In the genomic region with DNA sequence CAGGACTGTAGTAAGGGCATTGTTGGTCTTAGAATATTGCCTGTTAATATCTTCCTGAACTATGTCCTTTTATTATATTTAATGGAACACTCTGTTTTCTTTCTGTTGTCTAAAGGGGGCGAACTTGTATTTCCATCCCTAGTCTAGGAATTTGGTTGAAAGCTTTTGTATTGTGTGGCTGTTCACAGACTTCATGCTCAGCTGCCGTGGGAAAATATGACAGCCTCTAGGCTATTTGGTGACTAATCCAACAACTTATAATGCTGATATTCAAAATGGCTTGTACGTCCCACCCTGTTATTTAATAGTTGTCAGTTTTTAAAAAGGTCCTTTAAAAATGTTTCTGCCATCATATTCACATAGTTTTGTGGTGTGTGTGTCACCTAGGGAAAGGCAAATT, we compare ENCODE assay signal across 11 cellular contexts.
A peak's percentile ranks its signal among the peaks of the same experiment; 100 is the strongest.
DNase-seq lines count a peak whose midpoint lies in the region; ATAC-seq and TF ChIP-seq lines count a peak whose summit lies in the region.
"Had no signal": no experiment of that assay in that cellular context is flagged by ENCODE, and none has a peak within 500 bp of the region (broad histone marks: within the 10 kb centered on the region; RNA-seq: fewer than 3 reads in every experiment).

No MANE protein-coding gene starts in this region.

- DNase-seq in GM04504 (ENCODE audit: low read depth), result peak; percentile 76
- peak; percentile 90 for DNase-seq in SK-MEL-5 (ENCODE audit: low read depth, low spot score)
- peak; percentile 67 to 86 for DNase-seq in foreskin keratinocyte
- peak; percentile 35 for DNase-seq in retinal pigment epithelial cell (ENCODE audit: low read depth)
- DNase-seq in NCI-H146 treated with DMSO at 0.1 percent for 48 hours (lab: John Stamatoyannopoulos, UW; ENCODE audit: unreplicated experiment), result no peak
- DNase-seq in activated T-cell treated with anti-CD3 and anti-CD28 coated beads, Interleukin-2, amount 50 U/mL, for 48 hours, result no peak
- no peak for DNase-seq in GM10266 (ENCODE audit: extremely low spot score)
- DNase-seq in DMS53 treated with DMSO at 0.1 percent for 48 hours (lab: John Stamatoyannopoulos, UW; ENCODE audit: unreplicated experiment), result no peak
- DNase-seq: activated gamma-delta T cell treated with Interleukin-2 at 50 U/mL for 16 hours; NK-92 treated with Interleukin-12 subunit alpha and Interleukin-12 subunit beta, amount 100 ng/mL, for 24 hours; stimulated activated naive CD4-positive, alpha-beta T cell had no signal

- H3K27me3 ChIP-seq in foreskin keratinocyte, result no peaks in the 10 kb centered on the region

- H3K4me3 ChIP-seq in retinal pigment epithelial cell (ENCODE audit: low read length), result no peak overlapping the region

- ATAC-seq in foreskin keratinocyte, result peak; percentile 66

- TF ChIP-seq CTCF in foreskin keratinocyte (conservative IDR thresholded peaks at IDR 0.05) (peak; percentile 83), retinal pigment epithelial cell (conservative IDR thresholded peaks at IDR 0.05; ENCODE audit: low read depth, low read length) (peak; percentile 45), GM10266 (IDR thresholded peaks at IDR 0.05; ENCODE audit: control insufficient read depth, insufficient read depth, low read depth, missing control alignments) (no peak)

- H3K4me1 ChIP-seq in foreskin keratinocyte, result peaks cover 23% of the 10 kb centered on the region

- in situ Hi-C loops in SK-MEL-5 (cut with HindIII; ENCODE audit: low pct_unique_long_range_greater_than_20kb, low sequenced_read_pairs), result no loop called here

- peak overlapping the region; percentile 49 for H3K27ac ChIP-seq in foreskin keratinocyte

Comparison
In these comparisons a context has a peak if more than half of its experiments do, and no peak if none do; other contexts are left out.
1. DNase-seq: peak in GM04504 (single experiment), SK-MEL-5 (single experiment), foreskin keratinocyte (2 of 2) and retinal pigment epithelial cell (single experiment); none in NCI-H146 treated with DMSO at 0.1 percent for 48 hours (single experiment), activated T-cell treated with anti-CD3 and anti-CD28 coated beads, Interleukin-2, amount 50 U/mL, for 48 hours (0 of 2), GM10266 (single experiment) and DMS53 treated with DMSO at 0.1 percent for 48 hours (single experiment).